In genomic region chr12:92912052-92912451, GRCh38 we compare ENCODE assay signal across 12 cellular contexts. TPM values are rescaled to one million over a fixed set of nuclear protein-coding genes. Genes with fewer than 3 reads are reported as not detected.
DNase-seq lines count a peak whose midpoint lies in the region; ATAC-seq and TF ChIP-seq lines count a peak whose summit lies in the region.
"Had no signal": no experiment of that assay in that cellular context is flagged by ENCODE, and none has a peak within 500 bp of the region (broad histone marks: within the 10 kb centered on the region; RNA-seq: fewer than 3 reads in every experiment).

No MANE protein-coding gene starts in this region.

- CTCF ChIA-PET in CD4-positive, alpha-beta memory T cell (lab: Charles Lee; ENCODE audit: partially characterized antibody): interaction anchor here (2.2 kb wide), 1 partner anchor 16 kb away, joined by 7 read pairs; no protein-coding TSS in a partner anchor

- H3K9me3 Mint-ChIP-seq in CD4-positive, alpha-beta memory T cell: peaks cover 0 to 2% (median 0%) of the 10 kb centered on the region in 8 donors
- peaks cover 10% of the 10 kb centered on the region for H3K9me3 Mint-ChIP-seq in activated T-helper 1 cell treated with anti-CD3 and anti-CD28 coated beads, Interleukin-12 subunit alpha, Interleukin-12 subunit beta, Interleukin-2, Interleukin-4 antibody, amounts not matched to agents 30 ng/mL and 10 ng/mL and 1 ng/mL, durations not matched to agents 14 hours and 24 hours and 36 hours

- peaks cover 0 to 2% of the 10 kb centered on the region in 2 donors for H3K36me3 Mint-ChIP-seq in CD4-positive, alpha-beta memory T cell
- H3K36me3 Mint-ChIP-seq in activated T-helper 1 cell treated with anti-CD3 and anti-CD28 coated beads, Interleukin-12 subunit alpha, Interleukin-12 subunit beta, Interleukin-2, Interleukin-4 antibody, amounts not matched to agents 30 ng/mL and 10 ng/mL and 1 ng/mL, durations not matched to agents 14 hours and 24 hours and 36 hours (ENCODE audit: low read depth): peaks cover 7% of the 10 kb centered on the region

- H3K4me3 Mint-ChIP-seq in CD4-positive, alpha-beta memory T cell: peak overlapping the region in 2 of 8 donors; percentile 4 to 13
- H3K4me3 Mint-ChIP-seq in activated T-helper 1 cell treated with anti-CD3 and anti-CD28 coated beads, Interleukin-12 subunit alpha, Interleukin-12 subunit beta, Interleukin-2, Interleukin-4 antibody, amounts not matched to agents 30 ng/mL and 10 ng/mL and 1 ng/mL, durations not matched to agents 14 hours and 24 hours and 36 hours: no peak overlapping the region
- H3K4me3 Mint-ChIP-seq: neural progenitor cell had no signal

- H3K27ac Mint-ChIP-seq in CD4-positive, alpha-beta memory T cell: peak overlapping the region in 5 of 7 donors; percentile 2 to 81 (median 26)
- peak overlapping the region; percentile 45 for H3K27ac Mint-ChIP-seq in activated T-helper 1 cell treated with anti-CD3 and anti-CD28 coated beads, Interleukin-12 subunit alpha, Interleukin-12 subunit beta, Interleukin-2, Interleukin-4 antibody, amounts not matched to agents 30 ng/mL and 10 ng/mL and 1 ng/mL, durations not matched to agents 14 hours and 24 hours and 36 hours
- H3K27ac Mint-ChIP-seq: neural progenitor cell had no signal

- H3K27ac ChIP-seq in CD4-positive, alpha-beta memory T cell (ENCODE audit: low read depth, low read length): no peak overlapping the region
- no peak overlapping the region for H3K27ac ChIP-seq in gastroesophageal sphincter
- H3K27ac ChIP-seq: neural progenitor cell had no signal

- no peak for ATAC-seq in gastroesophageal sphincter
- ATAC-seq in GM21528 (IDR thresholded peaks at IDR 0.05; ENCODE audit: low FRiP score, unreplicated experiment): no peak
- ATAC-seq: Panc1 had no signal

- peaks cover 28 to 50% (median 36%) of the 10 kb centered on the region in 4 donors for H3K4me1 Mint-ChIP-seq in CD4-positive, alpha-beta memory T cell
- peaks cover 25% of the 10 kb centered on the region for H3K4me1 Mint-ChIP-seq in activated T-helper 1 cell treated with anti-CD3 and anti-CD28 coated beads, Interleukin-12 subunit alpha, Interleukin-12 subunit beta, Interleukin-2, Interleukin-4 antibody, amounts not matched to agents 30 ng/mL and 10 ng/mL and 1 ng/mL, durations not matched to agents 14 hours and 24 hours and 36 hours (ENCODE audit: low read depth)
- H3K4me1 Mint-ChIP-seq: neural progenitor cell had no signal

- H3K4me1 ChIP-seq in CD4-positive, alpha-beta memory T cell (ENCODE audit: insufficient read depth, low read length): peaks cover 24% of the 10 kb centered on the region
- peaks cover 0 to 4% (median 4%) of the 10 kb centered on the region in 3 donors for H3K4me1 ChIP-seq in gastroesophageal sphincter
- H3K4me1 ChIP-seq: neural progenitor cell had no signal

- H3K27me3 ChIP-seq in CD4-positive, alpha-beta memory T cell (ENCODE audit: insufficient read depth, low read length): no peaks in the 10 kb centered on the region
- no peaks in the 10 kb centered on the region for H3K27me3 ChIP-seq in gastroesophageal sphincter
- H3K27me3 ChIP-seq: neural progenitor cell had no signal

- DNase-seq in CD4-positive, alpha-beta memory T cell: no peak
- peak; percentile 62 for DNase-seq in HT1080 (ENCODE audit: low read depth)
- DNase-seq in activated T-helper 1 cell treated with anti-CD3 and anti-CD28 coated beads, Interleukin-12 subunit alpha, Interleukin-12 subunit beta, Interleukin-2, Interleukin-4 antibody, amounts not matched to agents 30 ng/mL and 10 ng/mL and 1 ng/mL, durations not matched to agents 14 hours and 24 hours and 36 hours (ENCODE audit: low spot score): no peak
- peak; percentile 28 for DNase-seq in iris pigment epithelial cell (ENCODE audit: low read depth)
- no peak for DNase-seq in NCI-H1436 treated with DMSO at 0.1 percent for 48 hours (lab: John Stamatoyannopoulos, UW)
- no peak for DNase-seq in NCI-H1105 (lab: John Stamatoyannopoulos, UW)
- DNase-seq: cortex of kidney, NCI-H1048 had no signal

- intact Hi-C loops in CD4-positive, alpha-beta memory T cell (cut with micrococcal nuclease): no loop called here
- intact Hi-C loops in activated T-helper 1 cell treated with anti-CD3 and anti-CD28 coated beads, Interleukin-12 subunit alpha, Interleukin-12 subunit beta, Interleukin-2, Interleukin-4 antibody, amounts not matched to agents 30 ng/mL and 10 ng/mL and 1 ng/mL, durations not matched to agents 14 hours and 24 hours and 36 hours (cut with micrococcal nuclease): no loop called here

- WGBS in gastroesophageal sphincter (ENCODE audit: low coverage in 1 of 2), 2 donors: 66 to 85% methylated on average over 3 of the region's 3 CpGs

- H3K36me3 ChIP-seq in CD4-positive, alpha-beta memory T cell (ENCODE audit: insufficient read depth, low read length): no peaks in the 10 kb centered on the region
- H3K36me3 ChIP-seq in gastroesophageal sphincter: no peaks in the 10 kb centered on the region

- no peak overlapping the region for H3K4me3 ChIP-seq in CD4-positive, alpha-beta memory T cell (ENCODE audit: low read length in 2 of 2)
- no peak overlapping the region for H3K4me3 ChIP-seq in gastroesophageal sphincter
- H3K4me3 ChIP-seq: neural progenitor cell had no signal

- no peak for TF ChIP-seq CTCF in gastroesophageal sphincter (IDR thresholded peaks at IDR 0.05)

- POLR2A ChIA-PET in CD4-positive, alpha-beta memory T cell (lab: Charles Lee; ENCODE audit: partially characterized antibody): interaction anchor here (0.6 kb wide), 1 partner anchor 13 kb away, joined by 6 read pairs; no protein-coding TSS in a partner anchor

- H3K9me3 ChIP-seq in CD4-positive, alpha-beta memory T cell (ENCODE audit: control insufficient read depth in 1 of 2, low read length in 2 of 2): no peaks in the 10 kb centered on the region
- peaks cover 0 to 8% (median 0%) of the 10 kb centered on the region in 3 donors for H3K9me3 ChIP-seq in gastroesophageal sphincter

- TF ChIP-seq POLR2A in gastroesophageal sphincter (IDR thresholded peaks at IDR 0.05): no peak

- no peak for TF ChIP-seq EP300 in gastroesophageal sphincter (IDR thresholded peaks at IDR 0.05)

- no peaks in the 10 kb centered on the region for H3K27me3 Mint-ChIP-seq in CD4-positive, alpha-beta memory T cell
- H3K27me3 Mint-ChIP-seq in activated T-helper 1 cell treated with anti-CD3 and anti-CD28 coated beads, Interleukin-12 subunit alpha, Interleukin-12 subunit beta, Interleukin-2, Interleukin-4 antibody, amounts not matched to agents 30 ng/mL and 10 ng/mL and 1 ng/mL, durations not matched to agents 14 hours and 24 hours and 36 hours (ENCODE audit: insufficient read depth): no peaks in the 10 kb centered on the region

RNA-seq across cellular contexts. Expression of gene EEA1, which starts 17.0 kb away (rescaled TPM):
- 10 to 100 TPM; 16.1 to 16.4 TPM for total RNA-seq in CD4-positive, alpha-beta memory T cell
- polyA plus RNA-seq in CD4-positive, alpha-beta memory T cell: 10 to 100 TPM in 1 of 2 donors, 1 to 10 TPM in 1; 2.8 to 16.2 TPM
- total RNA-seq in HT1080 (2014; rRNA removed; shearing (Covaris generic)): 9.0 and 12.1 TPM in 2 replicates
- polyA plus RNA-seq in HT1080 (2015; cell fraction: cytosol; rRNA removed): 7.7 and 12.1 TPM in 2 replicates
- polyA plus RNA-seq in HT1080 (2015; cell fraction: nucleus; rRNA removed): 23.4 and 25.2 TPM in 2 replicates
- 17.5 and 18.8 TPM in 2 replicates for total RNA-seq in activated T-helper 1 cell treated with anti-CD3 and anti-CD28 coated beads, Interleukin-12 subunit alpha, Interleukin-12 subunit beta, Interleukin-2, Interleukin-4 antibody, amounts not matched to agents 30 ng/mL and 10 ng/mL and 1 ng/mL, durations not matched to agents 14 hours and 24 hours and 36 hours
- total RNA-seq in gastroesophageal sphincter: 10 to 100 TPM; 25.0 to 37.1 (median 30.4) TPM

Comparison
In these comparisons a context has a peak if more than half of its experiments do, and no peak if none do; other contexts are left out.
1. DNase-seq: peak in HT1080 (single experiment) and iris pigment epithelial cell (single experiment); none in CD4-positive, alpha-beta memory T cell (0 of 5), activated T-helper 1 cell treated with anti-CD3 and anti-CD28 coated beads, Interleukin-12 subunit alpha, Interleukin-12 subunit beta, Interleukin-2, Interleukin-4 antibody, amounts not matched to agents 30 ng/mL and 10 ng/mL and 1 ng/mL, durations not matched to agents 14 hours and 24 hours and 36 hours (single experiment), NCI-H1436 treated with DMSO at 0.1 percent for 48 hours (single experiment) and NCI-H1105 (single experiment).